ENCODE assay signal across 15 cellular contexts in the genomic region with DNA sequence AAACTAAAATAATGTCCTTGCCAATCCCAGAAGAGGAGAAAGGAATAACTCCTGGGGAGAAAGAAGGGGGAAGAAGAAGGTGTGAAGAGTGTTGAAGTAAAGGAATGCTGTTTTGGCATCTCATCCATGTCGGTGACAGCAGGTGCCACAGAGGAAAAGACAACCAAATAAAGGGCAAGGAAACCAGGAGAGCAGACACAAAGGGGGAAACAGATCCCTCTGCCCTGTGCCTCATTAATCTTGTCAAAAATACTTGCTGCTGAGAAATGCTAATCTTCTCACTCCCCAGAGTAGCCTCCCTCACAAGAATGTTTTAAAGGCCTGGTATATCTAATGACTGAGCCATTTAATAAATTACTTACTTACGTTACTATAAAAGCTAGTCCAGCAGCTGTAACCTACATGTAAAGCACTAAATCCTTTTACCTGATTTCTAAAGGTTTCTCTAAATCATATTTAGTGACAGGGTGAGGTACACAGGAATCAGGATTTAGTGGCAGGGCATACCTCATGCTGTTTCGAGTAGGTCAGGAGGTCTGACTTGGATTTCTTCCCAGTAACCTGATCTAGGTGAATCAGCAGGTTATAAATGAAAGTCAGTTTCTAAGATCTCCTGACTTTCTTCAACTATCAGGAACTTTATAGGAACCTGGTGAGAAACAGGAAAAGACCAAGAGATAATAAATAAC.
DNase-seq lines count a peak whose midpoint lies in the region; ATAC-seq and TF ChIP-seq lines count a peak whose summit lies in the region.
"Had no signal": no experiment of that assay in that cellular context is flagged by ENCODE, and none has a peak within 500 bp of the region (broad histone marks: within the 10 kb centered on the region; RNA-seq: fewer than 3 reads in every experiment).

No MANE protein-coding gene starts in this region.

- H3K4me1 ChIP-seq in mammary epithelial cell (ENCODE audit: insufficient read depth, low read length) (peaks cover 7% of the 10 kb centered on the region), thyroid gland (peaks cover 7 to 11% of the 10 kb centered on the region in 2 donors)
- H3K4me1 ChIP-seq: BLaER1 treated with 17β-estradiol and CSF1 and Interleukin-3, amounts not matched to agents 10 nM and 100 nM; pancreas; testis had no signal

- CTCF ChIA-PET in mammary epithelial cell (lab: Charles Lee; ENCODE audit: low non-redundant PET): no interaction called here

- H3K36me3 ChIP-seq in mammary epithelial cell (ENCODE audit: insufficient read depth, low read length): no peaks in the 10 kb centered on the region
- no peaks in the 10 kb centered on the region for H3K36me3 ChIP-seq in thyroid gland
- H3K36me3 ChIP-seq: BLaER1 treated with 17β-estradiol and CSF1 and Interleukin-3, amounts not matched to agents 10 nM and 100 nM; pancreas had no signal

- H3K79me2 ChIP-seq in mammary epithelial cell (ENCODE audit: insufficient read depth, low read length): no peaks in the 10 kb centered on the region

- no peak overlapping the region for H2AFZ ChIP-seq in mammary epithelial cell (ENCODE audit: low read depth, low read length)

- peak; percentile 5; the same call in 1 of the 2 replicates for TF ChIP-seq RAD21 in Ishikawa (IDR thresholded peaks at IDR 0.05; ENCODE audit: low read depth)

- 33% methylated on average over 3 of the region's 3 CpGs for WGBS in mammary epithelial cell (ENCODE audit: low coverage, missing lambda C conversion rate)
- WGBS in thyroid gland, 2 donors: 28 to 36% methylated on average over 3 of the region's 3 CpGs

- no peak overlapping the region for H3K4me2 ChIP-seq in mammary epithelial cell (ENCODE audit: insufficient read depth, low read depth, low read length)
- H3K4me2 ChIP-seq: BLaER1 treated with 17β-estradiol and CSF1 and Interleukin-3, amounts not matched to agents 10 nM and 100 nM had no signal

- H3K4me3 ChIP-seq in mammary epithelial cell (replicated peaks in 1 of 3; ENCODE audit: insufficient read depth in 1 of 3, low read depth in 2 of 3, low read length in 3 of 3): no peak overlapping the region
- no peak overlapping the region for H3K4me3 ChIP-seq in thyroid gland (replicated peaks in 1 of 3)
- H3K4me3 ChIP-seq: BLaER1 treated with 17β-estradiol and CSF1 and Interleukin-3, amounts not matched to agents 10 nM and 100 nM; pancreas; testis had no signal

- BruUV-seq in mammary epithelial cell (replicated peaks; lab: Mats Ljungman, UMichigan): no TSS peak

- peak; percentile 87 for TF ChIP-seq EP300 in Ishikawa (IDR thresholded peaks at IDR 0.05; ENCODE audit: borderline replicate concordance)

- in situ Hi-C loops in mammary epithelial cell (cut with MboI; ENCODE audit: low sequenced_read_pairs in 2 of 2): no loop called here

- H3K27me3 ChIP-seq in mammary epithelial cell (ENCODE audit: insufficient read depth, low read length) (no peaks in the 10 kb centered on the region), thyroid gland (no peaks in the 10 kb centered on the region)
- H3K27me3 ChIP-seq: BLaER1 treated with 17β-estradiol and CSF1 and Interleukin-3, amounts not matched to agents 10 nM and 100 nM; pancreas; testis had no signal

- no peak for ATAC-seq in GM18505 (IDR thresholded peaks at IDR 0.05; ENCODE audit: unreplicated experiment)
- ATAC-seq: activated T-helper 17 cell treated with anti-CD3 and anti-CD28 coated beads, Interleukin-2, amount 50 U/mL, for 72 hours had no signal

- TF ChIP-seq CTCF in mammary epithelial cell (conservative IDR thresholded peaks at IDR 0.05 in 1 of 2, IDR thresholded peaks at IDR 0.05 in 1 of 2; ENCODE audit: extremely low read depth in 1 of 2, insufficient read depth in 1 of 2, low read depth in 1 of 2, low read length in 2 of 2): no peak
- no peak for TF ChIP-seq CTCF in thyroid gland (IDR thresholded peaks at IDR 0.05)

- DNase-seq in mammary epithelial cell (peak; percentile 28), left kidney (ENCODE audit: low read depth, low spot score) (peak; percentile 89), thyroid gland (peak; percentile 64 to 67), NCI-H1092 treated with DMSO at 0.1 percent for 48 hours (lab: John Stamatoyannopoulos, UW) (no peak)
- no peak for DNase-seq in activated CD8-positive, alpha-beta memory T cell treated with anti-CD3 and anti-CD28 coated beads, Interleukin-2, amount 50 U/mL, for 48 hours
- DNase-seq: activated CD4-positive, alpha-beta memory T cell treated with anti-CD3 and anti-CD28 coated beads, Interleukin-2, amount 10 ng/mL, durations not matched to agents 7 days and 5 days; anterior cingulate cortex; midbrain; pancreas; T-helper 9 cell; testis had no signal

- H3K9me3 ChIP-seq in mammary epithelial cell (replicated peaks; ENCODE audit: insufficient read depth, low read length): no peaks in the 10 kb centered on the region
- H3K9me3 ChIP-seq in thyroid gland: no peaks in the 10 kb centered on the region
- H3K9me3 ChIP-seq: BLaER1 treated with 17β-estradiol and CSF1 and Interleukin-3, amounts not matched to agents 10 nM and 100 nM; pancreas; testis had no signal

- no peak overlapping the region for H3K27ac ChIP-seq in mammary epithelial cell (ENCODE audit: insufficient read depth, low read depth, low read length)
- peak overlapping the region; percentile 60 to 84 (median 80) for H3K27ac ChIP-seq in thyroid gland
- H3K27ac ChIP-seq: BLaER1 treated with 17β-estradiol and CSF1 and Interleukin-3, amounts not matched to agents 10 nM and 100 nM; pancreas; testis had no signal

- intact Hi-C loops in mammary epithelial cell (cut with micrococcal nuclease) (loop anchor here (5.0 kb wide), 1 partner anchor 535 kb away; no protein-coding TSS in a partner anchor), thyroid gland (cut with DNase I) (no loop called here)

- no peaks in the 10 kb centered on the region for H4K20me1 ChIP-seq in mammary epithelial cell (ENCODE audit: insufficient read depth, low read length)
- H4K20me1 ChIP-seq: BLaER1 treated with 17β-estradiol and CSF1 and Interleukin-3, amounts not matched to agents 10 nM and 100 nM had no signal

- dilution Hi-C loops in mammary epithelial cell (cut with HindIII; ENCODE audit: low sequenced_read_pairs): no loop called here

- H3K9ac ChIP-seq in mammary epithelial cell (ENCODE audit: insufficient read depth, low read length): no peak overlapping the region
- H3K9ac ChIP-seq: BLaER1 treated with 17β-estradiol and CSF1 and Interleukin-3, amounts not matched to agents 10 nM and 100 nM had no signal

- TF ChIP-seq POLR2A in thyroid gland (IDR thresholded peaks at IDR 0.05) (peak in 1 of 2 donors; percentile 30), GM18505 (IDR thresholded peaks at IDR 0.05; ENCODE audit: borderline replicate concordance, extremely low read depth, insufficient read depth, insufficient read length) (no peak)

TF ChIP-seq in Ishikawa, 13 proteins besides CTCF, POLR2A, EP300 and RAD21:
- TF ChIP-seq, protein P1, sequence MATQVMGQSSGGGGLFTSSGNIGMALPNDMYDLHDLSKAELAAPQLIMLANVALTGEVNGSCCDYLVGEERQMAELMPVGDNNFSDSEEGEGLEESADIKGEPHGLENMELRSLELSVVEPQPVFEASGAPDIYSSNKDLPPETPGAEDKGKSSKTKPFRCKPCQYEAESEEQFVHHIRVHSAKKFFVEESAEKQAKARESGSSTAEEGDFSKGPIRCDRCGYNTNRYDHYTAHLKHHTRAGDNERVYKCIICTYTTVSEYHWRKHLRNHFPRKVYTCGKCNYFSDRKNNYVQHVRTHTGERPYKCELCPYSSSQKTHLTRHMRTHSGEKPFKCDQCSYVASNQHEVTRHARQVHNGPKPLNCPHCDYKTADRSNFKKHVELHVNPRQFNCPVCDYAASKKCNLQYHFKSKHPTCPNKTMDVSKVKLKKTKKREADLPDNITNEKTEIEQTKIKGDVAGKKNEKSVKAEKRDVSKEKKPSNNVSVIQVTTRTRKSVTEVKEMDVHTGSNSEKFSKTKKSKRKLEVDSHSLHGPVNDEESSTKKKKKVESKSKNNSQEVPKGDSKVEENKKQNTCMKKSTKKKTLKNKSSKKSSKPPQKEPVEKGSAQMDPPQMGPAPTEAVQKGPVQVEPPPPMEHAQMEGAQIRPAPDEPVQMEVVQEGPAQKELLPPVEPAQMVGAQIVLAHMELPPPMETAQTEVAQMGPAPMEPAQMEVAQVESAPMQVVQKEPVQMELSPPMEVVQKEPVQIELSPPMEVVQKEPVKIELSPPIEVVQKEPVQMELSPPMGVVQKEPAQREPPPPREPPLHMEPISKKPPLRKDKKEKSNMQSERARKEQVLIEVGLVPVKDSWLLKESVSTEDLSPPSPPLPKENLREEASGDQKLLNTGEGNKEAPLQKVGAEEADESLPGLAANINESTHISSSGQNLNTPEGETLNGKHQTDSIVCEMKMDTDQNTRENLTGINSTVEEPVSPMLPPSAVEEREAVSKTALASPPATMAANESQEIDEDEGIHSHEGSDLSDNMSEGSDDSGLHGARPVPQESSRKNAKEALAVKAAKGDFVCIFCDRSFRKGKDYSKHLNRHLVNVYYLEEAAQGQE (IDR thresholded peaks at IDR 0.05; ENCODE audit: low read depth): no peak
- no peak for TF ChIP-seq EGR1 (IDR thresholded peaks at IDR 0.05)
- peak; percentile 81 for TF ChIP-seq TEAD4 (IDR thresholded peaks at IDR 0.05)
- no peak for TF ChIP-seq ZBTB7A (IDR thresholded peaks at IDR 0.05; ENCODE audit: low read depth)
- TF ChIP-seq, protein P2, sequence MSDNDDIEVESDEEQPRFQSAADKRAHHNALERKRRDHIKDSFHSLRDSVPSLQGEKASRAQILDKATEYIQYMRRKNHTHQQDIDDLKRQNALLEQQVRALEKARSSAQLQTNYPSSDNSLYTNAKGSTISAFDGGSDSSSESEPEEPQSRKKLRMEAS (IDR thresholded peaks at IDR 0.05): peak; percentile 42
- 0 out of 2 replicates have a peak, but pooled peaks have one; percentile 2 for TF ChIP-seq CEBPB (IDR thresholded peaks at IDR 0.05)
- no peak for TF ChIP-seq CREB1 (IDR thresholded peaks at IDR 0.05; ENCODE audit: low read depth)
- TF ChIP-seq TAF1 (IDR thresholded peaks at IDR 0.05; ENCODE audit: low read depth): no peak
- TF ChIP-seq YY1 (IDR thresholded peaks at IDR 0.05; ENCODE audit: low read depth): peak; percentile 46; the same call in 1 of the 2 replicates
- TF ChIP-seq FOXM1 (IDR thresholded peaks at IDR 0.05; ENCODE audit: borderline replicate concordance, low read depth): peak; percentile 81
- TF ChIP-seq TCF12 (IDR thresholded peaks at IDR 0.05; ENCODE audit: low read depth): peak; percentile 90
- TF ChIP-seq NFIC (IDR thresholded peaks at IDR 0.05): peak; percentile 87
- TF ChIP-seq, protein P3, sequence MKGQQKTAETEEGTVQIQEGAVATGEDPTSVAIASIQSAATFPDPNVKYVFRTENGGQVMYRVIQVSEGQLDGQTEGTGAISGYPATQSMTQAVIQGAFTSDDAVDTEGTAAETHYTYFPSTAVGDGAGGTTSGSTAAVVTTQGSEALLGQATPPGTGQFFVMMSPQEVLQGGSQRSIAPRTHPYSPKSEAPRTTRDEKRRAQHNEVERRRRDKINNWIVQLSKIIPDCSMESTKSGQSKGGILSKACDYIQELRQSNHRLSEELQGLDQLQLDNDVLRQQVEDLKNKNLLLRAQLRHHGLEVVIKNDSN (IDR thresholded peaks at IDR 0.05): peak; percentile 50; the same call in 1 of the 2 replicates

Comparison
In these comparisons a context has a peak if more than half of its experiments do, and no peak if none do; other contexts are left out.
1. DNase-seq: peak in mammary epithelial cell (single experiment), left kidney (single experiment) and thyroid gland (2 of 2); none in NCI-H1092 treated with DMSO at 0.1 percent for 48 hours (single experiment) and activated CD8-positive, alpha-beta memory T cell treated with anti-CD3 and anti-CD28 coated beads, Interleukin-2, amount 50 U/mL, for 48 hours (single experiment).